1 cellular context compared by ENCODE assay signal in the genomic region with DNA sequence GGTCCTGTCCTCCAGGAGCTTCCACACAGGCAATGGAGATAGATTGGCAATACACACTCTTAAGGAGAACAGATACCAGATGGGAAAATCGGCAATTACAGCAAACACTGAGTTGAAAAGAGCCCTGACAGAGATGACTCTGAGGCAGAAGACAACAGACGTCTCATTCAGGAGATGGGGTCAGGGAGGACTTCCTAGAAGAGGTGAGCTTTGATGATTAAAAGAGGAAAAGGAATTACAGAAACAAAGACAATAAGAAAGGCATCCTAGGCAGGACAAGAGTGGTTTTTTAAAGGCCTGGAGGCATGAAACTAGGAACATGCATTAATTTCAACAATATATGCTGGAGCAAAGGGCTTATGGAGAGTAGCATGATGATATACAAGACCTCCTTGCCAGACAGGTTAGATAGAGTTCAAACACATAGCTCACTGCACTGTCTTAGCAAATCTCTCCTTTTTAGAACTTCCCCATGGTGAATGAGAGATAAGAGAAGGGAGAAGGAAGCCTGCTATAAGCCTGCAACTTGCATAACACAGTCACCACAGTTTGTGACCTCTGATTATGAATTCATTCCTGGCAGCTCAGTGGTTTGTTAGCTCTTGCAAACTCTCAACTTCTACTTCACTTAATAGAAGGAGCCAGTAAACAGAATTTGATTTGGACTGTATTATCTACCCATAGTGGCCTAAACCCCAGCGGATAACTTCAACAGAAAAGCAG.
TF ChIP-seq lines count a peak whose summit lies in the region.

No MANE protein-coding gene starts in this region.

TF ChIP-seq in H1, 55 proteins besides CTCF, POLR2A, EP300 and RAD21 (continued from another document):
- TF ChIP-seq EZH2 (IDR thresholded peaks at IDR 0.05; ENCODE audit: low read depth, low read length, severe bottlenecking) (no peak), BACH1 (IDR thresholded peaks at IDR 0.05; ENCODE audit: low read length) (no peak), HDAC6 (IDR thresholded peaks at IDR 0.05; ENCODE audit: low read depth, low read length) (no peak), JUND (IDR thresholded peaks at IDR 0.05; ENCODE audit: low read length) (no peak), ZNF274 (IDR thresholded peaks at IDR 0.05; ENCODE audit: borderline replicate concordance, extremely low read depth, low read length) (no peak)
